In the genomic region with DNA sequence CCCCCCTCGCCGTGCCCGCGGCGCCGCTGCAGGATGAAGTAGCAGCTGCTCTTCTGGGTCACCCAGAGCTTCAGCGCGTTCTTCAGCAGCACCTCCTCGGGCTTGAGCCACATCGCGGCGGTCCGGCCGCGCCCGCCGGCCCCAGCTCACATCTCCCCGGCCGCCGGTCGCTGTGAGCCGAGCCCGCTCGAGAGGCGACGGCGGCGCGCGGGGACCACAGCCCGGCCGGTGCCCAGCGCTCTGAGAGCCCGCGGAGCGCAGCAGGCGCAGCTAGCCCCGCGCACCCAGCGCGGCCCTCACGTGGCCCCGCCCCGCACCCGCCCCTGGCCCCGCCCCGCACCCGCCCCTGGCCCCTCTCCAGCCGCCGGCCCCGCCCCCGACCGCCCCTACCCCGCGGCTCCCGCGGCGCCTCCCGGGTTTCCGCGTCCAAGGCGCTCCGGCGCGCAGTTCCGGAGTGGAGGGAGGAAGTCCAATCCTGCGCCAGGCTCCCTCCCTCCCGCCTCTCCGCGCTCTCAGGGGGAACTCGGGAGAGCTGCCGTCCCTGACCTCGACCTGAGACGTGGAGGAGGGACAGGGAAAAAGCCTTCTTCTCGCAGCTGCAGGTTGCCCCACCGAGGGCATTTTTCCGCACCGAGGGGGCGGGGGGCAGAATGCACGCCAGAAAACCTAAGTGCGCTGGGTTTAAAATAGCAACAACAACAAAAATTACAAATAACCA, we compare ENCODE assay signal across 8 cellular contexts. TPM values are rescaled to one million over a fixed set of nuclear protein-coding genes. Genes with fewer than 3 reads are reported as not detected.
DNase-seq lines count a peak whose midpoint lies in the region; ATAC-seq and TF ChIP-seq lines count a peak whose summit lies in the region.

Gene TBC1D8, minus strand, starts transcription at position 242 of the 718 bp plus-strand sequence. Its CDS starts 129 bp downstream, at position 113.

- POLR2A ChIA-PET in CD4-positive, alpha-beta memory T cell (lab: Charles Lee; ENCODE audit: partially characterized antibody), result interaction anchor here (1.1 to 1.8 kb wide), 5 partner anchors 54 to 149 kb away, joined by 3 to 7 read pairs (median 3); partner anchors contain the start of gene RPL31
- POLR2A ChIA-PET in PC-3 (lab: Charles Lee; ENCODE audit: unreplicated experiment), result interaction anchor here (0.6 to 3.0 kb wide), 4 partner anchors 27 to 152 kb away, joined by 3 to 18 read pairs (median 4); no protein-coding TSS in a partner anchor

- H2AFZ ChIP-seq in PC-3 (ENCODE audit: low read length), result peak within 1 kb of the TSS; percentile 72

- TF ChIP-seq CTCF in PC-3 (conservative IDR thresholded peaks at IDR 0.05; ENCODE audit: low read depth, low read length) (no peak), esophagus squamous epithelium (IDR thresholded peaks at IDR 0.05) (peak in 1 of 6 experiments; percentile 3)

- peak within 1 kb of the TSS; percentile 19 to 88 (median 71) for H3K27ac Mint-ChIP-seq in CD4-positive, alpha-beta memory T cell
- H3K27ac Mint-ChIP-seq in activated T-helper 1 cell treated with anti-CD3 and anti-CD28 coated beads, Interleukin-12 subunit alpha, Interleukin-12 subunit beta, Interleukin-2, Interleukin-4 antibody, amounts not matched to agents 30 ng/mL and 10 ng/mL and 1 ng/mL, durations not matched to agents 14 hours and 24 hours and 36 hours, result no peak within 1 kb of the TSS

- TF ChIP-seq POLR2A in esophagus squamous epithelium (IDR thresholded peaks at IDR 0.05), result peak in 2 of 4 donors; percentile 69 to 88

- peak within 1 kb of the TSS; percentile 91 for H3K9ac ChIP-seq in PC-3 (ENCODE audit: low read length)

- peaks cover 2 to 7% of the 10 kb centered on the region in 2 donors for H3K27me3 Mint-ChIP-seq in CD4-positive, alpha-beta memory T cell
- peaks cover 60% of the 10 kb centered on the region for H3K27me3 Mint-ChIP-seq in activated T-helper 1 cell treated with anti-CD3 and anti-CD28 coated beads, Interleukin-12 subunit alpha, Interleukin-12 subunit beta, Interleukin-2, Interleukin-4 antibody, amounts not matched to agents 30 ng/mL and 10 ng/mL and 1 ng/mL, durations not matched to agents 14 hours and 24 hours and 36 hours (ENCODE audit: insufficient read depth)

- no peaks in the 10 kb centered on the region for H3K36me3 Mint-ChIP-seq in CD4-positive, alpha-beta memory T cell
- no peaks in the 10 kb centered on the region for H3K36me3 Mint-ChIP-seq in activated T-helper 1 cell treated with anti-CD3 and anti-CD28 coated beads, Interleukin-12 subunit alpha, Interleukin-12 subunit beta, Interleukin-2, Interleukin-4 antibody, amounts not matched to agents 30 ng/mL and 10 ng/mL and 1 ng/mL, durations not matched to agents 14 hours and 24 hours and 36 hours (ENCODE audit: low read depth)

- H3K79me2 ChIP-seq in PC-3 (ENCODE audit: low read length), result peaks cover 45% of the 10 kb centered on the region

- peaks cover 0 to 2% (median 0%) of the 10 kb centered on the region in 8 donors for H3K9me3 Mint-ChIP-seq in CD4-positive, alpha-beta memory T cell
- no peaks in the 10 kb centered on the region for H3K9me3 Mint-ChIP-seq in activated T-helper 1 cell treated with anti-CD3 and anti-CD28 coated beads, Interleukin-12 subunit alpha, Interleukin-12 subunit beta, Interleukin-2, Interleukin-4 antibody, amounts not matched to agents 30 ng/mL and 10 ng/mL and 1 ng/mL, durations not matched to agents 14 hours and 24 hours and 36 hours

- H3K27me3 ChIP-seq in CD4-positive, alpha-beta memory T cell (ENCODE audit: insufficient read depth, low read length), result no peaks in the 10 kb centered on the region
- H3K27me3 ChIP-seq in PC-3 (ENCODE audit: low read length) (no peaks in the 10 kb centered on the region), esophagus squamous epithelium (no peaks in the 10 kb centered on the region), muscle layer of duodenum (ENCODE audit: low read depth, low read length) (no peaks in the 10 kb centered on the region)

- CTCF ChIA-PET in CD4-positive, alpha-beta memory T cell (lab: Charles Lee; ENCODE audit: partially characterized antibody), result interaction anchor here (1.4 to 1.9 kb wide), 2 partner anchors 54 to 138 kb away, joined by 3 to 10 read pairs; no protein-coding TSS in a partner anchor
- CTCF ChIA-PET in PC-3 (lab: Charles Lee), result no interaction called here

- H3K4me3 ChIP-seq in CD4-positive, alpha-beta memory T cell (ENCODE audit: low read length in 2 of 2), result peak within 1 kb of the TSS; percentile 28 to 33
- H3K4me3 ChIP-seq in PC-3 (ENCODE audit: low read length), result peak within 1 kb of the TSS; percentile 94
- peak within 1 kb of the TSS; percentile 70 to 93 (median 88) for H3K4me3 ChIP-seq in esophagus squamous epithelium
- peak within 1 kb of the TSS; percentile 76 to 81 for H3K4me3 ChIP-seq in muscle layer of duodenum (ENCODE audit: low read depth in 1 of 2, low read length in 2 of 2)

- peak within 1 kb of the TSS; percentile 93 for H3K4me2 ChIP-seq in PC-3 (ENCODE audit: low read length)

- H3K9me2 ChIP-seq in PC-3 (replicated peaks; ENCODE audit: low read length), result no peaks in the 10 kb centered on the region

- intact Hi-C loops in CD4-positive, alpha-beta memory T cell (cut with micrococcal nuclease), result loop anchor here (5.0 kb wide), 1 partner anchor 589 kb away; the partner anchor contains the start of gene PDCL3
- intact Hi-C loops in PC-3 (cut with micrococcal nuclease) (no loop called here), esophagus squamous epithelium (cut with DNase I) (loop anchor here (5.0 to 10.0 kb wide), 2 partner anchors 54 to 114 kb away; no protein-coding TSS in a partner anchor)
- intact Hi-C loops in activated T-helper 1 cell treated with anti-CD3 and anti-CD28 coated beads, Interleukin-12 subunit alpha, Interleukin-12 subunit beta, Interleukin-2, Interleukin-4 antibody, amounts not matched to agents 30 ng/mL and 10 ng/mL and 1 ng/mL, durations not matched to agents 14 hours and 24 hours and 36 hours (cut with micrococcal nuclease), result loop anchor here (1.0 to 5.0 kb wide), 5 partner anchors 54 to 589 kb away; partner anchors contain the start of genes CNOT11, PDCL3, RNF149 and RPL31

- peaks cover 18 to 27% (median 22%) of the 10 kb centered on the region in 4 donors for H3K4me1 Mint-ChIP-seq in CD4-positive, alpha-beta memory T cell
- H3K4me1 Mint-ChIP-seq in activated T-helper 1 cell treated with anti-CD3 and anti-CD28 coated beads, Interleukin-12 subunit alpha, Interleukin-12 subunit beta, Interleukin-2, Interleukin-4 antibody, amounts not matched to agents 30 ng/mL and 10 ng/mL and 1 ng/mL, durations not matched to agents 14 hours and 24 hours and 36 hours (ENCODE audit: low read depth), result peaks cover 11% of the 10 kb centered on the region

- no TSS peak for BruUV-seq in PC-3 (replicated peaks; lab: Mats Ljungman, UMichigan)

- peak; percentile 79 for ATAC-seq in GM19455 (IDR thresholded peaks at IDR 0.05; ENCODE audit: unreplicated experiment)
- ATAC-seq in PC-3, result peak; percentile 68

- peak within 1 kb of the TSS; percentile 77 to 92 (median 86) for H3K4me3 Mint-ChIP-seq in CD4-positive, alpha-beta memory T cell
- peak within 1 kb of the TSS; percentile 75 for H3K4me3 Mint-ChIP-seq in activated T-helper 1 cell treated with anti-CD3 and anti-CD28 coated beads, Interleukin-12 subunit alpha, Interleukin-12 subunit beta, Interleukin-2, Interleukin-4 antibody, amounts not matched to agents 30 ng/mL and 10 ng/mL and 1 ng/mL, durations not matched to agents 14 hours and 24 hours and 36 hours

- peaks cover 44% of the 10 kb centered on the region for H4K20me1 ChIP-seq in PC-3 (ENCODE audit: low read length)

- no peak within 1 kb of the TSS for H3K27ac ChIP-seq in CD4-positive, alpha-beta memory T cell (ENCODE audit: low read depth, low read length)
- H3K27ac ChIP-seq in PC-3 (ENCODE audit: low read length), result peak within 1 kb of the TSS; percentile 80
- peak within 1 kb of the TSS; percentile 88 to 92 (median 90) for H3K27ac ChIP-seq in esophagus squamous epithelium
- peak within 1 kb of the TSS; percentile 19 for H3K27ac ChIP-seq in muscle layer of duodenum (ENCODE audit: low read length)

- H3K9me3 ChIP-seq in CD4-positive, alpha-beta memory T cell (ENCODE audit: control insufficient read depth in 1 of 2, low read length in 2 of 2), result no peaks in the 10 kb centered on the region
- H3K9me3 ChIP-seq in PC-3 (ENCODE audit: low read length) (no peaks in the 10 kb centered on the region), esophagus squamous epithelium (no peaks in the 10 kb centered on the region), muscle layer of duodenum (ENCODE audit: control insufficient read depth in 1 of 2, low read length in 2 of 2) (no peaks in the 10 kb centered on the region)

- H3K4me1 ChIP-seq in CD4-positive, alpha-beta memory T cell (ENCODE audit: insufficient read depth, low read length), result peaks cover 19% of the 10 kb centered on the region
- H3K4me1 ChIP-seq in PC-3 (ENCODE audit: insufficient read depth, low read length), result peaks cover 44% of the 10 kb centered on the region
- peaks cover 14 to 52% (median 37%) of the 10 kb centered on the region in 3 donors for H3K4me1 ChIP-seq in esophagus squamous epithelium
- peaks cover 0 to 19% of the 10 kb centered on the region in 2 donors for H3K4me1 ChIP-seq in muscle layer of duodenum (ENCODE audit: control insufficient read depth in 1 of 2, insufficient read depth in 2 of 2, low read length in 2 of 2)

- H3F3A ChIP-seq in PC-3 (ENCODE audit: low read length, unreplicated experiment), result no peaks in the 10 kb centered on the region

- WGBS in esophagus squamous epithelium, 2 donors, result 0 to 3% methylated on average over 2 to 10 of the region's 81 CpGs

- DNase-seq in CD4-positive, alpha-beta memory T cell, result peak; percentile 38 to 65 (median 55)
- DNase-seq in HS-27A (ENCODE audit: low read depth), result peak; percentile 22
- DNase-seq in PC-3, result peak; percentile 85
- peak; percentile 63 for DNase-seq in activated T-helper 1 cell treated with anti-CD3 and anti-CD28 coated beads, Interleukin-12 subunit alpha, Interleukin-12 subunit beta, Interleukin-2, Interleukin-4 antibody, amounts not matched to agents 30 ng/mL and 10 ng/mL and 1 ng/mL, durations not matched to agents 14 hours and 24 hours and 36 hours (ENCODE audit: low spot score)
- DNase-seq in esophagus squamous epithelium (lab: John Stamatoyannopoulos, UW), result peak; percentile 6
- peak; percentile 31 to 36 for DNase-seq in stimulated activated CD8-positive, alpha-beta memory T cell treated with anti-CD3 and anti-CD28 coated beads, Interleukin-7, amount 100 ng/mL, for 1 hour (ENCODE audit: low read depth in 2 of 2)

- no peaks in the 10 kb centered on the region for H3K36me3 ChIP-seq in CD4-positive, alpha-beta memory T cell (ENCODE audit: insufficient read depth, low read length)
- peaks cover 11% of the 10 kb centered on the region; the same call in 1 of the 2 replicates for H3K36me3 ChIP-seq in PC-3 (ENCODE audit: low read depth, low read length)
- no peaks in the 10 kb centered on the region for H3K36me3 ChIP-seq in esophagus squamous epithelium
- H3K36me3 ChIP-seq in muscle layer of duodenum (ENCODE audit: control insufficient read depth in 1 of 2, insufficient read depth in 2 of 2, low read length in 2 of 2), result no peaks in the 10 kb centered on the region

RNA-seq across cellular contexts. Expression of gene TBC1D8, which starts in this region (rescaled TPM):
- 1 to 10 TPM; 2.0 to 2.4 TPM for total RNA-seq in CD4-positive, alpha-beta memory T cell
- polyA plus RNA-seq in CD4-positive, alpha-beta memory T cell, result under 1 TPM; 0.15 to 0.88 TPM
- total RNA-seq in PC-3 (2014; rRNA removed), result 39.7 and 41.7 TPM in 2 replicates
- total RNA-seq in activated T-helper 1 cell treated with anti-CD3 and anti-CD28 coated beads, Interleukin-12 subunit alpha, Interleukin-12 subunit beta, Interleukin-2, Interleukin-4 antibody, amounts not matched to agents 30 ng/mL and 10 ng/mL and 1 ng/mL, durations not matched to agents 14 hours and 24 hours and 36 hours, result 0.91 and 1.1 TPM in 2 replicates
- 10 to 100 TPM; 19.5 to 46.9 (median 24.8) TPM for total RNA-seq in esophagus squamous epithelium

Comparison
In these comparisons a context has a peak if more than half of its experiments do, and no peak if none do; other contexts are left out.
1. DNase-seq: peak in every context shown above with its lines; median percentile 85 in PC-3; 63 in activated T-helper 1 cell treated with anti-CD3 and anti-CD28 coated beads, Interleukin-12 subunit alpha, Interleukin-12 subunit beta, Interleukin-2, Interleukin-4 antibody, amounts not matched to agents 30 ng/mL and 10 ng/mL and 1 ng/mL, durations not matched to agents 14 hours and 24 hours and 36 hours; 55 in CD4-positive, alpha-beta memory T cell; 34 in stimulated activated CD8-positive, alpha-beta memory T cell treated with anti-CD3 and anti-CD28 coated beads, Interleukin-7, amount 100 ng/mL, for 1 hour; 22 in HS-27A; 6 in esophagus squamous epithelium.
2. H3K4me3 ChIP-seq: peak in every context shown above with its lines; median percentile 94 in PC-3; 88 in esophagus squamous epithelium; 78 in muscle layer of duodenum; 30 in CD4-positive, alpha-beta memory T cell.